In the genomic region with DNA sequence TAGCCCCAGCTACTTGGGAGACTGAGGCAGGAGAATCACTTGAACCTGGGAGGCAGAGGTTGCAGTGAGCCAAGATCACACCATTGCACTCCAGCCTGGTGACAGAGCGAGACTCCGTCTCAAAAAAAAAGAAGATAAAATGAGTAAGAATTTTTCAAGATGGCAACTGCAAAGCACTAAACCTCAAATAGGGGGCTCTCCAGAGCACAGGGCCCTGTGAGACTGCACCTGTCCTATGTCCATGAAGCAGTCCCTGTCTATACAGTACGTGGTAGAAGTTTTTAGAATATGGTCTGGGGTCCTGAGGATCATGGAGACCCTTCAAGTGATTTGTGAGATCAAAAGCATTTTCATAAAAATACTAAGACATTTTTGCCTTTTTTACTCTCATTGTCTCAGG, we compare ENCODE assay signal across 9 cellular contexts. TPM values are rescaled to one million over a fixed set of nuclear protein-coding genes. Genes with fewer than 3 reads are reported as not detected.
DNase-seq lines count a peak whose midpoint lies in the region; ATAC-seq, FAIRE-seq and TF ChIP-seq lines count a peak whose summit lies in the region.
"Not testable (repeated sequence)": the region's sequence is repeated elsewhere in the genome, so short reads cannot be mapped to it uniquely, and the experiment has no call there.
"Had no signal": no experiment of that assay in that cellular context is flagged by ENCODE, and none has a peak within 500 bp of the region (broad histone marks: within the 10 kb centered on the region; RNA-seq: fewer than 3 reads in every experiment).

No MANE protein-coding gene starts in this region.

- H3F3A ChIP-seq in Loucy (ENCODE audit: low read depth), result not testable (repeated sequence)

- TF ChIP-seq CTCF in GM06990 (IDR thresholded peaks at IDR 0.05; ENCODE audit: insufficient read depth, low read length, poor library complexity, severe bottlenecking), result peak; percentile 16
- peak; percentile 24 for TF ChIP-seq CTCF in Loucy (conservative IDR thresholded peaks at IDR 0.05; ENCODE audit: low read length)
- TF ChIP-seq CTCF in K562 (IDR thresholded peaks at IDR 0.05 in 2 of 3, conservative IDR thresholded peaks at IDR 0.05 in 1 of 3; ENCODE audit: insufficient read depth in 2 of 3, low read depth in 1 of 3, low read length in 3 of 3), result peak; percentile 31 to 42 (median 34); a peak in 3 of 6 replicates
- peak; percentile 61 for TF ChIP-seq CTCF in endodermal cell (conservative IDR thresholded peaks at IDR 0.05)
- TF ChIP-seq CTCF in foreskin keratinocyte (conservative IDR thresholded peaks at IDR 0.05), result peak; percentile 16
- peak; percentile 11 for TF ChIP-seq CTCF in retinal pigment epithelial cell (conservative IDR thresholded peaks at IDR 0.05; ENCODE audit: low read depth, low read length)

- POLR2A ChIA-PET in K562 (lab: Yijun Ruan, JAX), result not testable (repeated sequence)

- H4K20me1 ChIP-seq in Loucy (ENCODE audit: insufficient read depth, low read length, poor library complexity, severe bottlenecking); K562 (replicated peaks; ENCODE audit: control insufficient read depth, insufficient read depth, low read length): not testable (repeated sequence)

- H3K9me3 Mint-ChIP-seq in endodermal cell, result not testable (repeated sequence)

- H3K36me3 ChIP-seq in GM06990 (ENCODE audit: control insufficient read depth, insufficient read depth, low read length); H7 (replicated peaks; ENCODE audit: control insufficient read depth, insufficient read depth, low read length); Loucy (ENCODE audit: insufficient read depth, low read length); K562 (ENCODE audit: control insufficient read depth, insufficient read depth, low read length); endodermal cell (ENCODE audit: control insufficient read depth, insufficient read depth, low read length): not testable (repeated sequence)

- not testable (repeated sequence) for H3K9ac ChIP-seq in Loucy (ENCODE audit: low read depth, low read length, poor library complexity, severe bottlenecking); K562 (ENCODE audit: insufficient read depth in 1 of 2, low read depth in 2 of 2, low read length in 2 of 2); endodermal cell (ENCODE audit: extremely low read depth, low read length, poor library complexity, severe bottlenecking)

- H3K4me3 Mint-ChIP-seq in endodermal cell, result not testable (repeated sequence)

- TF ChIP-seq RAD21 in K562 (CRISPR knock-in tag; conservative IDR thresholded peaks at IDR 0.05 in 1 of 2, IDR thresholded peaks at IDR 0.05 in 1 of 2), result peak in 1 of 2 experiments; percentile 19; a peak in 1 of 4 replicates

- not testable (repeated sequence) for H3K9me3 ChIP-seq in Loucy (ENCODE audit: insufficient read depth, low read depth, low read length); K562 (replicated peaks; ENCODE audit: control insufficient read depth, insufficient read depth, low read depth, low read length); endodermal cell (ENCODE audit: control insufficient read depth, low read length)

- TF ChIP-seq POLR2A in K562 (conservative IDR thresholded peaks at IDR 0.05), result not testable (repeated sequence)

- H3K4me1 ChIP-seq in Loucy (ENCODE audit: insufficient read depth, low read length, poor library complexity, severe bottlenecking); endodermal cell (ENCODE audit: control insufficient read depth, insufficient read depth, low read length); foreskin keratinocyte: not testable (repeated sequence)
- H3K4me1 ChIP-seq in K562 (replicated peaks in 1 of 2; ENCODE audit: control insufficient read depth in 2 of 2, insufficient read depth in 2 of 2, low read length in 2 of 2), result peaks cover 5 to 16% of the 10 kb centered on the region in 2 experiments

- H3K79me2 ChIP-seq in Loucy (ENCODE audit: insufficient read depth, low read length); K562 (ENCODE audit: control insufficient read depth, insufficient read depth, low read length): not testable (repeated sequence)

- WGBS in K562 (ENCODE audit: insufficient coverage, low coverage, missing lambda C conversion rate), result 73% methylated on average over 3 of the region's 3 CpGs
- WGBS in endodermal cell (ENCODE audit: insufficient coverage in 1 of 2, insufficient read length in 1 of 2), 2 experiments, result 90% methylated on average over 2 to 3 of the region's 3 CpGs

- not testable (repeated sequence) for H3K27me3 Mint-ChIP-seq in endodermal cell (ENCODE audit: insufficient read depth)

- CTCF ChIA-PET in K562 (lab: Yijun Ruan, JAX; ENCODE audit: low intra/inter-chr PET ratio), result not testable (repeated sequence)

- H3K36me3 Mint-ChIP-seq in endodermal cell (ENCODE audit: low read depth), result not testable (repeated sequence)

- H3K4me3 ChIP-seq in GM06990 (replicated peaks; ENCODE audit: low read depth, low read length); H7 (ENCODE audit: insufficient read depth, low read depth, low read length); Loucy (ENCODE audit: low read length, poor library complexity, severe bottlenecking); K562; endodermal cell (ENCODE audit: low read length); retinal pigment epithelial cell (ENCODE audit: low read length): not testable (repeated sequence)

- H3K4me1 Mint-ChIP-seq in endodermal cell, result not testable (repeated sequence)

- H2AFZ ChIP-seq in Loucy (ENCODE audit: low read length); K562 (ENCODE audit: low read depth, low read length): not testable (repeated sequence)

- not testable (repeated sequence) for FAIRE-seq in K562 (lab: Jason Lieb, UNC)

- H3K27ac Mint-ChIP-seq in endodermal cell, result not testable (repeated sequence)

- not testable (repeated sequence) for H3K9me1 ChIP-seq in K562 (ENCODE audit: control insufficient read depth, insufficient read depth, low read length)

- not testable (repeated sequence) for H3K9me2 ChIP-seq in Loucy (replicated peaks; ENCODE audit: low read depth, low read length)

- not testable (repeated sequence) for DNase-seq in GM06990 (ENCODE audit: extremely low read depth, insufficient read length); K562 (ENCODE audit: extremely low read depth in 1 of 4, low spot score in 3 of 4); endodermal cell; foreskin keratinocyte; retinal pigment epithelial cell (ENCODE audit: low read depth)
- DNase-seq in H7, result peak; percentile 32

- not testable (repeated sequence) for H3K27ac ChIP-seq in K562 (ENCODE audit: extremely low read depth, low read depth, low read length); endodermal cell (ENCODE audit: low read depth, low read length); foreskin keratinocyte

- TF ChIP-seq EP300 in K562 (IDR thresholded peaks at IDR 0.05; ENCODE audit: low read length), result not testable (repeated sequence)

- intact Hi-C loops in K562 (cut with micrococcal nuclease), result not testable (repeated sequence)

- not testable (repeated sequence) for H3K27me3 ChIP-seq in GM06990 (replicated peaks; ENCODE audit: control insufficient read depth, insufficient read depth, low read length); H7 (ENCODE audit: control insufficient read depth, insufficient read depth, low read length); Loucy (ENCODE audit: insufficient read depth, low read length, poor library complexity, severe bottlenecking); K562 (ENCODE audit: control insufficient read depth in 2 of 2, insufficient read depth in 2 of 2, low read length in 2 of 2); endodermal cell (ENCODE audit: control insufficient read depth, insufficient read depth, low read length, poor library complexity, severe bottlenecking); foreskin keratinocyte

- ATAC-seq in K562, result peak; percentile 71
- ATAC-seq in foreskin keratinocyte, result not testable (repeated sequence)

- in situ Hi-C loops in K562 (cut with MboI), result not testable (repeated sequence)

- not testable (repeated sequence) for H3K4me2 ChIP-seq in Loucy (ENCODE audit: low read depth, low read length, poor library complexity, severe bottlenecking); K562 (ENCODE audit: insufficient read depth, low read length)

- not testable (repeated sequence) for BruUV-seq in K562 (replicated peaks; lab: Mats Ljungman, UMichigan)

RNA-seq across cellular contexts. Expression of gene BTBD1, which starts 18.4 kb away (rescaled TPM):
- total RNA-seq in H7 (2014; rRNA removed; shearing (Covaris generic)), result 71.8 and 86.6 TPM in 2 replicates
- total RNA-seq in K562 (2011; cell fraction: chromatin; rRNA removed; ENCODE audit: low replicate concordance), result 36.3 and 67.9 TPM in 2 replicates
- total RNA-seq in K562 (2011; cell fraction: nucleolus; rRNA removed), result 28.7 and 30.3 TPM in 2 replicates
- total RNA-seq in K562 (2011; cell fraction: nucleoplasm; rRNA removed), result 50.4 and 78.1 TPM in 2 replicates
- total RNA-seq in K562 (2014; rRNA removed) (89.1 and 90.4 TPM in 2 replicates), K562 (2014; rRNA removed; fragmentation: Illumina TruSeq; extraction: Trizol) (97.6 and 107 TPM in 2 replicates), K562 (2015; rRNA removed; fragmentation: Illumina TruSeq; extraction: Trizol) (87.4 and 93.4 TPM in 2 replicates), K562 (2021) (75.8 and 77.3 TPM in 2 replicates), endodermal cell (10 to 100 TPM; 35.9 to 37.0 TPM), foreskin keratinocyte (47.9 and 48.4 TPM in 2 replicates)
- polyA plus RNA-seq in K562 (2011; rRNA removed) (91.7 and 106 TPM in 2 replicates), K562 (2014; fragmentation: Illumina TruSeq; extraction: Trizol) (89.5 and 94.1 TPM in 2 replicates), K562 (2014; fragmentation: Nextera tagmentation; extraction: Ambion mirVana) (10 to 100 TPM; 19.4 to 27.2 TPM), K562 (2014; rRNA removed) (73.6 and 74.9 TPM in 2 replicates), foreskin keratinocyte (18.3 and 20.9 TPM in 2 replicates)
- 42.8 and 47.8 TPM in 2 replicates for polyA plus RNA-seq in K562 (2011; cell fraction: cytosol; rRNA removed)
- 32.2 and 50.2 TPM in 2 replicates for polyA plus RNA-seq in K562 (2011; cell fraction: nucleus; rRNA removed)
- polyA plus RNA-seq in K562 (2012), result 58.8 and 59.6 TPM in 2 replicates
- 134 and 142 TPM in 2 replicates for polyA minus RNA-seq in K562 (2011; rRNA and poly(A)+ RNA removed)
- polyA minus RNA-seq in K562 (2011; cell fraction: cytosol; rRNA and poly(A)+ RNA removed), result 66.7 and 84.5 TPM in 2 replicates
- polyA minus RNA-seq in K562 (2011; cell fraction: nucleus; rRNA and poly(A)+ RNA removed), result 32.2 and 51.5 TPM in 2 replicates
- 37.5 TPM for polyA plus RNA-seq in endodermal cell (2013, experiment 1 of 2)
- 38.6 TPM for polyA plus RNA-seq in endodermal cell (2013, experiment 2 of 2)

RNA-seq across cellular contexts. Expression of gene TM6SF1, which starts 22.0 kb away (rescaled TPM):
- 0.62 and 0.63 TPM in 2 replicates for total RNA-seq in H7 (2014; rRNA removed; shearing (Covaris generic))
- total RNA-seq in K562 (2011; cell fraction: chromatin; rRNA removed; ENCODE audit: low replicate concordance), result 3.2 and 5.4 TPM in 2 replicates
- 2.3 and 3.0 TPM in 2 replicates for total RNA-seq in K562 (2011; cell fraction: nucleolus; rRNA removed)
- 1.7 and 2.9 TPM in 2 replicates for total RNA-seq in K562 (2011; cell fraction: nucleoplasm; rRNA removed)
- 1.8 and 3.3 TPM in 2 replicates for total RNA-seq in K562 (2014; rRNA removed)
- 4.4 and 4.6 TPM in 2 replicates for total RNA-seq in K562 (2014; rRNA removed; fragmentation: Illumina TruSeq; extraction: Trizol)
- total RNA-seq in K562 (2015; rRNA removed; fragmentation: Illumina TruSeq; extraction: Trizol), result 1.1 and 1.3 TPM in 2 replicates
- 2.7 and 4.1 TPM in 2 replicates for total RNA-seq in K562 (2021)
- 1.0 and 6.1 TPM in 2 replicates for polyA plus RNA-seq in K562 (2011; rRNA removed)
- 0.34 and 2.9 TPM in 2 replicates for polyA plus RNA-seq in K562 (2011; cell fraction: cytosol; rRNA removed)
- 1.5 and 9.2 TPM in 2 replicates for polyA plus RNA-seq in K562 (2011; cell fraction: nucleus; rRNA removed)
- polyA plus RNA-seq in K562 (2012), result 2.7 and 34.9 TPM in 2 replicates
- polyA plus RNA-seq in K562 (2014; fragmentation: Illumina TruSeq; extraction: Trizol), result 3.5 and 4.4 TPM in 2 replicates
- 1 to 10 TPM; 5.2 to 5.6 TPM for polyA plus RNA-seq in K562 (2014; fragmentation: Nextera tagmentation; extraction: Ambion mirVana)
- polyA plus RNA-seq in K562 (2014; rRNA removed), result 2.9 and 4.5 TPM in 2 replicates
- polyA minus RNA-seq in K562 (2011; rRNA and poly(A)+ RNA removed), result 0.35 and 2.2 TPM in 2 replicates
- 1.0 TPM in 1 of 2 replicates, not detected in the other for polyA minus RNA-seq in K562 (2011; cell fraction: cytosol; rRNA and poly(A)+ RNA removed)
- 0.54 and 4.1 TPM in 2 replicates for polyA minus RNA-seq in K562 (2011; cell fraction: nucleus; rRNA and poly(A)+ RNA removed)
- total RNA-seq in endodermal cell, result 1 to 10 TPM; 1.2 to 1.9 TPM
- 0.39 TPM for polyA plus RNA-seq in endodermal cell (2013, experiment 1 of 2)
- polyA plus RNA-seq in endodermal cell (2013, experiment 2 of 2), result 0.29 TPM
- 0.24 TPM in 1 of 2 replicates, not detected in the other for total RNA-seq in foreskin keratinocyte
- 0.16 TPM in 1 of 2 replicates, not detected in the other for polyA plus RNA-seq in foreskin keratinocyte
- total RNA-seq: A172; CD4-positive, alpha-beta T cell had no signal

Comparison
In these comparisons a context has a peak if more than half of its experiments do, and no peak if none do; other contexts are left out.
1. CTCF ChIP-seq: peak in every context shown above with its lines; median percentile 61 in endodermal cell; 34 in K562; 24 in Loucy; 16 in GM06990; 16 in foreskin keratinocyte; 11 in retinal pigment epithelial cell.